In genomic region chr5:68268363-68269130, GRCh38 we compare ENCODE assay signal across 10 cellular contexts. TPM values are rescaled to one million over a fixed set of nuclear protein-coding genes. Genes with fewer than 3 reads are reported as not detected.
DNase-seq lines count a peak whose midpoint lies in the region; ATAC-seq and TF ChIP-seq lines count a peak whose summit lies in the region.
"Had no signal": no experiment of that assay in that cellular context is flagged by ENCODE, and none has a peak within 500 bp of the region (broad histone marks: within the 10 kb centered on the region; RNA-seq: fewer than 3 reads in every experiment).

No MANE protein-coding gene starts in this region.

- intact Hi-C loops in heart right ventricle (cut with DNase I) = loop anchor here in 5 of 10 donors (5.0 to 10.0 kb wide), 4 partner anchors 624 to 1026 kb away; no protein-coding TSS in a partner anchor
- intact Hi-C loops in cardiac septum (cut with DNase I) = no loop called here
- intact Hi-C loops in uterus (cut with DNase I; ENCODE audit: low total_unique reads) = no loop called here

- TF ChIP-seq CTCF in heart right ventricle (IDR thresholded peaks at IDR 0.05) (no peak), lung (IDR thresholded peaks at IDR 0.05; ENCODE audit: control extremely low read depth, extremely low read depth) (no peak), uterus (IDR thresholded peaks at IDR 0.05) (no peak)

- H3K27me3 ChIP-seq in heart right ventricle = no peaks in the 10 kb centered on the region
- H3K27me3 ChIP-seq in lung (ENCODE audit: control insufficient read depth, insufficient read depth) = no peaks in the 10 kb centered on the region
- no peaks in the 10 kb centered on the region for H3K27me3 ChIP-seq in uterus

- peaks cover 21 to 100% (median 99%) of the 10 kb centered on the region in 9 donors for H3K4me1 ChIP-seq in heart right ventricle
- H3K4me1 ChIP-seq in lung (ENCODE audit: control insufficient read depth in 2 of 2, insufficient read depth in 2 of 2, low read length in 2 of 2) = peaks cover 11 to 35% of the 10 kb centered on the region in 2 donors
- peaks cover 10 to 29% of the 10 kb centered on the region in 2 donors for H3K4me1 ChIP-seq in uterus

- peak overlapping the region; percentile 67 for H3K4me3 Mint-ChIP-seq in T-helper 17 cell

- H3K4me3 ChIP-seq in heart right ventricle = no peak overlapping the region
- no peak overlapping the region for H3K4me3 ChIP-seq in lung
- H3K4me3 ChIP-seq in uterus = no peak overlapping the region

- TF ChIP-seq POLR2A in uterus (IDR thresholded peaks at IDR 0.05) = no peak

- H3K27ac ChIP-seq in heart right ventricle (peak overlapping the region in 9 of 10 donors; percentile 11 to 92 (median 85)), lung (ENCODE audit: low read depth in 1 of 2, low read length in 1 of 2) (peak overlapping the region; percentile 67 to 74), uterus (peak overlapping the region; percentile 81 to 89)

- no peaks in the 10 kb centered on the region for H3K27me3 Mint-ChIP-seq in T-helper 17 cell

- peaks cover 57% of the 10 kb centered on the region for H3K4me1 Mint-ChIP-seq in T-helper 17 cell

- H3K9me3 ChIP-seq in heart right ventricle = no peaks in the 10 kb centered on the region
- no peaks in the 10 kb centered on the region for H3K9me3 ChIP-seq in T-helper 17 cell (ENCODE audit: control insufficient read depth, low read length, poor library complexity, severe bottlenecking)
- H3K9me3 ChIP-seq in lung (ENCODE audit: control insufficient read depth in 2 of 2, insufficient read depth in 1 of 2, low read length in 1 of 2) = no peaks in the 10 kb centered on the region
- H3K9me3 ChIP-seq in uterus = no peaks in the 10 kb centered on the region

- H3K36me3 ChIP-seq in heart right ventricle = peaks cover 0 to 5% (median 0%) of the 10 kb centered on the region in 9 donors
- H3K36me3 ChIP-seq in lung (ENCODE audit: control insufficient read depth in 2 of 2, insufficient read depth in 2 of 2, low read length in 2 of 2) = peaks cover 0 to 2% of the 10 kb centered on the region in 2 donors
- H3K36me3 ChIP-seq in uterus = no peaks in the 10 kb centered on the region

- H3K36me3 Mint-ChIP-seq in T-helper 17 cell (ENCODE audit: low read depth) = no peaks in the 10 kb centered on the region

- 61 to 64% methylated on average over 7 of the region's 7 CpGs for WGBS in heart right ventricle, 2 donors
- WGBS in lung, 2 donors = 76 to 77% methylated on average over 7 of the region's 7 CpGs

- no peak for DNase-seq in heart right ventricle
- no peak for DNase-seq in cardiac septum (ENCODE audit: low spot score)
- DNase-seq in T-helper 17 cell = no peak
- no peak for DNase-seq in lung (ENCODE audit: low spot score)
- no peak for DNase-seq in uterus
- no peak for DNase-seq in NCI-H69 (lab: John Stamatoyannopoulos, UW)
- no peak for DNase-seq in COLO668 (lab: John Stamatoyannopoulos, UW; ENCODE audit: unreplicated experiment)
- DNase-seq: hippocampal formation, NCI-H2171 treated with DMSO at 0.1 percent for 48 hours had no signal

- ATAC-seq in heart right ventricle (no peak), T-helper 17 cell (peak; percentile 45), lung (ENCODE audit: insufficient read depth, low FRiP score) (no peak), GM19035 (IDR thresholded peaks at IDR 0.05; ENCODE audit: unreplicated experiment) (no peak)

- H3K27ac Mint-ChIP-seq in T-helper 17 cell = peak overlapping the region; percentile 93

RNA-seq across cellular contexts. Expression of gene PIK3R1, which starts 53.0 kb away (rescaled TPM):
- total RNA-seq in heart right ventricle = 100 to 1,000 TPM in 8 of 10 donors, 10 to 100 TPM in 2; 45.6 to 269 (median 148) TPM
- 10 to 100 TPM; 12.2 to 22.3 TPM for polyA plus RNA-seq in heart right ventricle
- 166 TPM for total RNA-seq in cardiac septum
- total RNA-seq in T-helper 17 cell = 100 to 1,000 TPM; 212 to 306 TPM
- total RNA-seq in lung = 100 to 1,000 TPM; 128 to 222 TPM
- 10 to 100 TPM in 1 of 2 donors, 1 to 10 TPM in 1; 6.8 to 21.3 TPM for polyA plus RNA-seq in lung
- total RNA-seq in uterus = 100 to 1,000 TPM; 101 to 358 (median 190) TPM
